In the genomic region with DNA sequence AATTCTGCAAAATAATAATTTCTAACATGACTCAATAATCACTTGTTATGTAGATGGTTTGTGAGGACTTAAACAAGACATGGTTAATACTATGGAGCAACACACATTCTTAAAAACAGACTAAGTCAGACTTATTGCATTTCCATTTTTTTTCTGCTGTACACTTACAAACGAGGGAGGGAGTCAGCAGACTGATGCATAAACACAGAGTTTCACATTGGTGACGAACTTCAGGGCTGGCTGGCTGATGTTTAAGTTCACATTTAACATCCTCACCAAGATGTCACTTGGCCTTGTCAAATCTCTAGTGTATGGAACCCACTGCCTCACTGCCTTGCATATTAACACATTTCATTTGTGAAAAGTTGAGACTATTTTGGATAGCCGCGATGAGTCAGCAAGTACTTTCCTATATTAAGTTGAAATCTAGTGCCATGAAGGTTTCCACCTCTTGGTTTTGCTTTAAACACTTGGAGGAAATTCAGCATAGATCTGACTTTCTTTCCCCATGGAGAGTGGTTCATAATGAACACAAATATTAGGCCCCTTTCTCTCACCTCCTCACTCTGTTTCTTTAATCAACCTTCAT, we compare ENCODE assay signal across 27 cellular contexts.
"Had no signal": no experiment of that assay in that cellular context is flagged by ENCODE, and none has a peak within 500 bp of the region (broad histone marks: within the 10 kb centered on the region; RNA-seq: fewer than 3 reads in every experiment).

No MANE protein-coding gene starts in this region.

- ATAC-seq: activated naive CD8-positive, alpha-beta T cell treated with anti-CD3 and anti-CD28 coated beads, Interleukin-2, amount 50 U/mL, for 24 hours; heart left ventricle; left colon; mucosa of descending colon; right lobe of liver; stimulated activated memory B cell treated with anti-CD40 and anti-IgM and Interleukin-4, amounts not matched to agents 10 μg/mL and 1 μg/mL and 100 μg/mL, for 72 hours had no signal

- H3K27ac ChIP-seq: coronary artery, heart left ventricle, right lobe of liver, skin epidermis, stomach, suprapubic skin, transverse colon had no signal

- H3K4me3 ChIP-seq: coronary artery, heart left ventricle, mucosa of descending colon, right lobe of liver, skin epidermis, stomach, suprapubic skin, transverse colon had no signal

- H3K36me3 ChIP-seq: heart left ventricle, right lobe of liver, stomach, suprapubic skin, transverse colon had no signal

- H3K9me3 ChIP-seq: mucosa of descending colon, right lobe of liver, suprapubic skin, transverse colon had no signal

- DNase-seq: activated B cell treated with CpG ODN at 0.5 μM for 24 hours; activated CD4-positive, alpha-beta memory T cell treated with anti-CD3 and anti-CD28 coated beads for 36 hours; activated CD4-positive, alpha-beta T cell treated with anti-CD3 and anti-CD28 coated beads for 4 hours; activated effector memory CD4-positive, alpha-beta T cell treated with Interleukin-2 at 50 U/mL for 16 hours; activated naive CD4-positive, alpha-beta T cell treated with anti-CD3 and anti-CD28 coated beads for 36 hours; activated naive CD8-positive, alpha-beta T cell treated with anti-CD3 and anti-CD28 coated beads, Interleukin-2, amount 50 U/mL, for 24 hours; activated T-cell treated with anti-CD3 and anti-CD28 coated beads, Interleukin-2, amount 50 U/mL, for 48 hours; anterior cingulate cortex; caudate nucleus; endodermal cell; heart left ventricle; islet precursor cell; left colon; mesendoderm; mucosa of descending colon; naive B cell; occipital lobe; posterior cingulate gyrus; right lobe of liver; stimulated activated CD4-positive, alpha-beta T cell treated with anti-CD3 and anti-CD28 coated beads, Interleukin-2, amount 100 ng/mL, for 24 hours; stomach; T-helper 9 cell; transverse colon had no signal

- H3K4me1 ChIP-seq: heart left ventricle, right lobe of liver, stomach, suprapubic skin, transverse colon had no signal

- H3K27me3 ChIP-seq: heart left ventricle, stomach, suprapubic skin, transverse colon had no signal
